ENCODE assay signal across 34 cellular contexts in the genomic region with DNA sequence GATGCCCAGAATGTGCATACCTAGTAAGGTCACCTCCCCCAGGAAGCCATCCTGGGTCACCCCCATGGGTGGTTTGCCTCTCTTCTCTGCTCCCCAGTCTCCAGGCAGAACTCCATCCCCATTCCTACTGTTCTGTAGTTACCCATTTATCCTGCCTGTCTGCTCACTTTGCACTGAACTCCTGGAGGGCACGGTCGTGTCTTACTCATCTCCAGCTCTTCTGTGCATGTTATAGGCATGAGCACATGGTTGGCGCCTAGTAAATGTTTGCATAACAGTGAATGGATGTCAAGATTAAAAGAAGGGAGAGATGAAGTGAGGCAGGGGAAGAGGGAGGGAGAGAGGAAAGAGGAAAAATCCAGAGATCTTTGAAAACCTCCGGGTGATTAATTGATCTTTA.
A peak's percentile ranks its signal among the peaks of the same experiment; 100 is the strongest.
DNase-seq lines count a peak whose midpoint lies in the region; ATAC-seq, FAIRE-seq and TF ChIP-seq lines count a peak whose summit lies in the region.
"Had no signal": no experiment of that assay in that cellular context is flagged by ENCODE, and none has a peak within 500 bp of the region (broad histone marks: within the 10 kb centered on the region; RNA-seq: fewer than 3 reads in every experiment).

No MANE protein-coding gene starts in this region.

- H3K27me3 ChIP-seq in PC-3 (ENCODE audit: low read length) (no peaks in the 10 kb centered on the region), bronchial epithelial cell (ENCODE audit: control insufficient read depth, insufficient read depth, low read length) (no peaks in the 10 kb centered on the region), right lobe of liver (no peaks in the 10 kb centered on the region)
- H3K27me3 ChIP-seq: Peyer's patch, SJSA1, vagina had no signal

- no peaks in the 10 kb centered on the region for H3K9me3 ChIP-seq in PC-3 (ENCODE audit: low read length)
- H3K9me3 ChIP-seq in right lobe of liver, result no peaks in the 10 kb centered on the region
- H3K9me3 ChIP-seq: left ventricle myocardium inferior, Peyer's patch, SJSA1, vagina had no signal

- no peak for TF ChIP-seq POLR2A in right lobe of liver (IDR thresholded peaks at IDR 0.05)

- no peak overlapping the region for H3K27ac ChIP-seq in PC-3 (ENCODE audit: low read length)
- no peak overlapping the region for H3K27ac ChIP-seq in right lobe of liver
- H3K27ac ChIP-seq: left ventricle myocardium inferior, Peyer's patch, SJSA1, vagina had no signal

- H3K4me1 ChIP-seq in PC-3 (ENCODE audit: insufficient read depth, low read length) (0 out of 2 replicates have a peak, but pooled peaks cover 8% of the 10 kb centered on the region), right lobe of liver (no peaks in the 10 kb centered on the region)
- H3K4me1 ChIP-seq: Peyer's patch, SJSA1, vagina had no signal

- FAIRE-seq in bronchial epithelial cell (lab: Jason Lieb, UNC), result peak; percentile 94
- FAIRE-seq: GM18507, GM19239, islet of Langerhans had no signal

- WGBS in right lobe of liver (ENCODE audit: insufficient coverage, low coverage, low lambda C conversion rate, missing lambda C conversion rate), result 66% methylated on average over 4 of the region's 4 CpGs

- no peak for ATAC-seq in PC-3
- no peak for ATAC-seq in right lobe of liver
- ATAC-seq: right cardiac atrium; stimulated activated naive CD8-positive, alpha-beta T cell treated with anti-CD3 and anti-CD28 coated beads, Interleukin-15, amount 100 ng/mL, for 72 hours had no signal

- H3K9me2 ChIP-seq in PC-3 (replicated peaks; ENCODE audit: low read length), result no peaks in the 10 kb centered on the region

- no peak overlapping the region for H2AFZ ChIP-seq in PC-3 (ENCODE audit: low read length)

- POLR2A ChIA-PET in PC-3 (lab: Charles Lee; ENCODE audit: unreplicated experiment), result no interaction called here

- CTCF ChIA-PET in PC-3 (lab: Charles Lee), result no interaction called here

- DNase-seq in Daoy (ENCODE audit: low read depth), result peak; percentile 48
- DNase-seq in PC-3, result peak; percentile 7
- DNase-seq in bronchial epithelial cell (ENCODE audit: low read depth), result peak; percentile 70
- peak; percentile 17 for DNase-seq in glomerular visceral epithelial cell (ENCODE audit: extremely low spot score)
- no peak for DNase-seq in NCI-H2081 (lab: John Stamatoyannopoulos, UW)
- no peak for DNase-seq in activated CD8-positive, alpha-beta memory T cell treated with anti-CD3 and anti-CD28 coated beads, Interleukin-2, amount 50 U/mL, for 48 hours
- no peak for DNase-seq in NK-92 treated with Interleukin-12 subunit alpha and Interleukin-12 subunit beta, amount 100 ng/mL, for 24 hours (lab: John Stamatoyannopoulos, UW)
- DNase-seq in right lobe of liver, result no peak
- DNase-seq: activated CD4-positive, alpha-beta T cell treated with anti-CD3 and anti-CD28 coated beads, Interleukin-2, amount 10 ng/mL, durations not matched to agents 7 days and 5 days; activated effector memory CD4-positive, alpha-beta T cell treated with anti-CD3 and anti-CD28 coated beads, Interleukin-2, amount 50 U/mL, for 16 hours; activated naive CD8-positive, alpha-beta T cell treated with anti-CD3 and anti-CD28 coated beads for 36 hours; activated T-cell treated with anti-CD3 and anti-CD28 coated beads, Interleukin-2, amount 50 U/mL, for 1 hour; AML-193; anterior cingulate cortex; CD4-positive, alpha-beta T cell; central memory CD4-positive, alpha-beta T cell; EL; glutamatergic neuron; GOT3; left ventricle myocardium inferior; NCI-H1417 treated with DMSO at 0.1 percent for 48 hours; NCI-H2081 treated with DMSO at 0.1 percent for 48 hours; NCI-H748 treated with DMSO at 0.1 percent for 48 hours; Peyer's patch; posterior cingulate gyrus; right cardiac atrium; stimulated activated CD4-positive, alpha-beta T cell treated with anti-CD3 and anti-CD28 coated beads, Interleukin-12 subunit alpha, Interleukin-12 subunit beta, amount 100 ng/mL, for 4 hours; stimulated activated CD4-positive, alpha-beta T cell treated with anti-CD3 and anti-CD28 coated beads, Interleukin-2, amount 100 ng/mL, for 48 hours; stimulated activated naive CD8-positive, alpha-beta T cell treated with anti-CD3 and anti-CD28 coated beads, Interleukin-15, amount 100 ng/mL, for 72 hours had no signal

- TF ChIP-seq CTCF in PC-3 (conservative IDR thresholded peaks at IDR 0.05; ENCODE audit: low read depth, low read length) (no peak), bronchial epithelial cell (IDR thresholded peaks at IDR 0.05; ENCODE audit: insufficient read depth, low read length, severe bottlenecking) (no peak), right lobe of liver (IDR thresholded peaks at IDR 0.05) (no peak)

- H3K4me3 ChIP-seq in PC-3 (ENCODE audit: low read length), result no peak overlapping the region
- H3K4me3 ChIP-seq in bronchial epithelial cell (ENCODE audit: low read depth, low read length), result no peak overlapping the region
- no peak overlapping the region for H3K4me3 ChIP-seq in right lobe of liver
- H3K4me3 ChIP-seq: left ventricle myocardium inferior, Peyer's patch, SJSA1, vagina had no signal

- H3K9ac ChIP-seq in PC-3 (ENCODE audit: low read length), result no peak overlapping the region

- H3K4me2 ChIP-seq in PC-3 (ENCODE audit: low read length), result no peak overlapping the region

- BruUV-seq in PC-3 (replicated peaks; lab: Mats Ljungman, UMichigan), result no TSS peak

- H4K20me1 ChIP-seq in PC-3 (ENCODE audit: low read length), result no peaks in the 10 kb centered on the region

- H3K79me2 ChIP-seq in PC-3 (ENCODE audit: low read length), result no peaks in the 10 kb centered on the region

- no peaks in the 10 kb centered on the region for H3F3A ChIP-seq in PC-3 (ENCODE audit: low read length, unreplicated experiment)

- intact Hi-C loops in PC-3 (cut with micrococcal nuclease), result no loop called here
- intact Hi-C loops in right lobe of liver (cut with DNase I), result no loop called here

- H3K36me3 ChIP-seq in PC-3 (ENCODE audit: low read depth, low read length) (no peaks in the 10 kb centered on the region), bronchial epithelial cell (ENCODE audit: control insufficient read depth, insufficient read depth, low read length) (no peaks in the 10 kb centered on the region), right lobe of liver (no peaks in the 10 kb centered on the region)
- H3K36me3 ChIP-seq: left ventricle myocardium inferior, Peyer's patch, SJSA1, vagina had no signal

Comparison
In these comparisons a context has a peak if more than half of its experiments do, and no peak if none do; other contexts are left out.
1. DNase-seq: peak in Daoy (single experiment), PC-3 (single experiment), bronchial epithelial cell (single experiment) and glomerular visceral epithelial cell (single experiment); none in NCI-H2081 (0 of 2), activated CD8-positive, alpha-beta memory T cell treated with anti-CD3 and anti-CD28 coated beads, Interleukin-2, amount 50 U/mL, for 48 hours (single experiment), NK-92 treated with Interleukin-12 subunit alpha and Interleukin-12 subunit beta, amount 100 ng/mL, for 24 hours (single experiment) and right lobe of liver (0 of 3).